Comparison of ENCODE assay signal across 1 cellular context in the genomic region with DNA sequence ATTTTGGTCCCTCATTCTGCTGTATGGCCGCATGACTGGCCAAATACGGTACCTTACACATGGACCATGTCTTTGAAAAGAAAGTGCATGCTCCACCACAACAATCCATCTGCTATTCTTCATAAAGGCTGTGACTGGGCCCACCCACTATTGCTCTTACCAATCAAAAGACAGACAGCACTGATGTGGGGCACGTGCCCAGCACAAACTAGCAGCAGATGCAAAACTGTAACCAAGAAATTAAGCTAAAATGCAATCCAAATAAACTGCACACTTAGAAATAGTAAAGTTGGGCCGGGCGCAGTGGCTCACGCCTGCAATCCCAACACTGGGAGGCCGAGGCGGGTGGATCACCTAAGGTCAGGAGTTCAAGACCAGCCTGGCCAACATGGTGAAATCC.
TF ChIP-seq lines count a peak whose summit lies in the region.

No MANE protein-coding gene starts in this region.

TF ChIP-seq in H1, 55 proteins besides CTCF, POLR2A, EP300 and RAD21:
- TF ChIP-seq BACH1 (IDR thresholded peaks at IDR 0.05; ENCODE audit: low read length) (no peak), CTBP2 (IDR thresholded peaks at IDR 0.05; ENCODE audit: borderline replicate concordance, insufficient read depth, insufficient read length, low read length) (no peak), TAF7 (optimal IDR thresholded peaks at IDR 0.05; ENCODE audit: borderline replicate concordance, low read depth, low read length) (no peak), SUZ12 (IDR thresholded peaks at IDR 0.05; ENCODE audit: low read length) (no peak), HDAC6 (IDR thresholded peaks at IDR 0.05; ENCODE audit: low read depth, low read length) (no peak)
- TF ChIP-seq, protein P1, sequence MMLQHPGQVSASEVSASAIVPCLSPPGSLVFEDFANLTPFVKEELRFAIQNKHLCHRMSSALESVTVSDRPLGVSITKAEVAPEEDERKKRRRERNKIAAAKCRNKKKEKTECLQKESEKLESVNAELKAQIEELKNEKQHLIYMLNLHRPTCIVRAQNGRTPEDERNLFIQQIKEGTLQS (IDR thresholded peaks at IDR 0.05; ENCODE audit: insufficient read depth, low read depth, low read length) = no peak
